In the genomic region with DNA sequence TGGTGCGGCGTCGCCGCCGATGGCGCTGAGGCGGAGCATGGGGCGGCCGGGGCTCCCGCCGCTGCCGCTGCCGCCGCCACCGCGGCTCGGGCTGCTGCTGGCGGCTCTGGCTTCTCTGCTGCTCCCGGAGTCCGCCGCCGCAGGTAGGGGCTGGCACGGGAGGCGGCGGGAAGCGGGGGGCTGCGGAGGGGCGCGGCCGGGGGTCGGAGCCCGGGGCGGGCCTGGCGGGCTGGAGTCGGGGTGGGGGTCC, we compare ENCODE assay signal across 8 cellular contexts. TPM values are rescaled to one million over a fixed set of nuclear protein-coding genes. Genes with fewer than 3 reads are reported as not detected.
A peak's percentile ranks its signal among the peaks of the same experiment; 100 is the strongest.
DNase-seq lines count a peak whose midpoint lies in the region; ATAC-seq and TF ChIP-seq lines count a peak whose summit lies in the region.

No MANE protein-coding gene starts in this region.

- H3K4me1 ChIP-seq in IMR-90 (ENCODE audit: control insufficient read depth, insufficient read depth, low read length) (peaks cover 27% of the 10 kb centered on the region), breast epithelium (peaks cover 6 to 7% of the 10 kb centered on the region in 2 donors), right lobe of liver (peaks cover 0 to 6% (median 0%) of the 10 kb centered on the region in 4 donors), testis (peaks cover 55% of the 10 kb centered on the region)

- H2BK20ac ChIP-seq in IMR-90 (ENCODE audit: low read depth, low read length): no peak overlapping the region

- H3K9ac ChIP-seq in IMR-90 (ENCODE audit: low read depth, low read length): peak overlapping the region; percentile 68; the same call in 1 of the 2 replicates

- DNase-seq in IMR-90: no peak
- DNase-seq in breast epithelium (ENCODE audit: low spot score in 2 of 2): no peak
- DNase-seq in right lobe of liver: no peak
- DNase-seq in testis: no peak
- no peak for DNase-seq in activated CD4-positive, alpha-beta T cell treated with anti-CD3 and anti-CD28 coated beads, Interleukin-2, amount 50 U/mL, for 48 hours
- no peak for DNase-seq in NCI-H2171 treated with DMSO at 0.1 percent for 48 hours (lab: John Stamatoyannopoulos, UW)
- no peak for DNase-seq in NCI-H187 (lab: John Stamatoyannopoulos, UW)

- ATAC-seq in IMR-90 (ENCODE audit: low read depth): no peak
- no peak for ATAC-seq in right lobe of liver
- no peak for ATAC-seq in HG03159 (IDR thresholded peaks at IDR 0.05; ENCODE audit: unreplicated experiment)

- TF ChIP-seq CTCF in IMR-90 (conservative IDR thresholded peaks at IDR 0.05; ENCODE audit: low read depth, low read length) (no peak), breast epithelium (IDR thresholded peaks at IDR 0.05) (no peak), right lobe of liver (IDR thresholded peaks at IDR 0.05) (no peak), testis (IDR thresholded peaks at IDR 0.05) (no peak)

- peaks cover 16% of the 10 kb centered on the region; the same call in 1 of the 2 replicates for H3K9me1 ChIP-seq in IMR-90 (ENCODE audit: insufficient read depth, low read length)

- no peak overlapping the region for H2BK120ac ChIP-seq in IMR-90 (ENCODE audit: low read depth, low read length)

- H4K91ac ChIP-seq in IMR-90 (ENCODE audit: insufficient read depth, low read depth, low read length): no peak overlapping the region

- peak overlapping the region; percentile 10; the same call in 1 of the 2 replicates for H3K27ac ChIP-seq in IMR-90 (ENCODE audit: insufficient read depth, low read length)
- H3K27ac ChIP-seq in breast epithelium: peak overlapping the region; percentile 13 to 52
- no peak overlapping the region for H3K27ac ChIP-seq in right lobe of liver
- H3K27ac ChIP-seq in testis: peak overlapping the region; percentile 89 to 90

- dilution Hi-C loops in IMR-90 (cut with HindIII; ENCODE audit: low sequenced_read_pairs, unreplicated experiment): no loop called here

- H3K4ac ChIP-seq in IMR-90 (ENCODE audit: low read depth, low read length): no peak overlapping the region

- H3K9me3 ChIP-seq in IMR-90 (ENCODE audit: control insufficient read depth, insufficient read depth, low read length) (no peaks in the 10 kb centered on the region), breast epithelium (no peaks in the 10 kb centered on the region), right lobe of liver (no peaks in the 10 kb centered on the region), testis (no peaks in the 10 kb centered on the region)

- no peak overlapping the region for H2AK5ac ChIP-seq in IMR-90 (ENCODE audit: low read depth, low read length)

- H4K5ac ChIP-seq in IMR-90 (ENCODE audit: low read depth, low read length): no peak overlapping the region

- no TSS peak for BruUV-seq in IMR-90 (replicated peaks; lab: Mats Ljungman, UMichigan)

- no peak overlapping the region for H2BK15ac ChIP-seq in IMR-90 (ENCODE audit: low read depth, low read length)

- H3K36me3 ChIP-seq in IMR-90 (ENCODE audit: control insufficient read depth, insufficient read depth, low read length) (no peaks in the 10 kb centered on the region; the same call in 1 of the 2 replicates), breast epithelium (no peaks in the 10 kb centered on the region), right lobe of liver (no peaks in the 10 kb centered on the region), testis (ENCODE audit: low read depth, missing control alignments) (no peaks in the 10 kb centered on the region)

- POLR2A ChIA-PET in IMR-90 (lab: Charles Lee; ENCODE audit: unreplicated experiment): no interaction called here

- H3K14ac ChIP-seq in IMR-90 (replicated peaks; ENCODE audit: low read depth, low read length): no peak overlapping the region

- peak overlapping the region; percentile 62 for H3K4me3 ChIP-seq in IMR-90 (ENCODE audit: insufficient read depth, low read depth, low read length)
- peak overlapping the region; percentile 47 to 97 (median 69) for H3K4me3 ChIP-seq in breast epithelium
- H3K4me3 ChIP-seq in right lobe of liver: peak overlapping the region; percentile 36 to 59 (median 36)
- peak overlapping the region; percentile 78 to 87 for H3K4me3 ChIP-seq in testis

- H3K23ac ChIP-seq in IMR-90 (ENCODE audit: low read depth, low read length): no peak overlapping the region

- peak overlapping the region; percentile 43 for H2BK5ac ChIP-seq in IMR-90 (ENCODE audit: low read depth, low read length, poor library complexity, severe bottlenecking)

- H3K56ac ChIP-seq in IMR-90 (ENCODE audit: extremely low read depth, insufficient read depth, low read length): no peak overlapping the region

- TF ChIP-seq RAD21 in IMR-90 (IDR thresholded peaks at IDR 0.05; ENCODE audit: low read length): no peak

- H4K20me1 ChIP-seq in IMR-90 (ENCODE audit: insufficient read depth, low read length): peaks cover 13% of the 10 kb centered on the region; the same call in 1 of the 2 replicates

- TF ChIP-seq POLR2A in IMR-90 (IDR thresholded peaks at IDR 0.05; ENCODE audit: low read depth, low read length) (no peak), breast epithelium (IDR thresholded peaks at IDR 0.05) (no peak), right lobe of liver (IDR thresholded peaks at IDR 0.05) (no peak), testis (IDR thresholded peaks at IDR 0.05) (no peak)

- H4K8ac ChIP-seq in IMR-90 (ENCODE audit: low read depth in 2 of 2, low read length in 2 of 2): no peak overlapping the region

- CTCF ChIA-PET in IMR-90 (lab: Yijun Ruan, JAX): no interaction called here

- intact Hi-C loops in IMR-90 (cut with micrococcal nuclease): loop anchor here (5.0 to 10.0 kb wide), 3 partner anchors 43 to 186 kb away; no protein-coding TSS in a partner anchor
- intact Hi-C loops in breast epithelium (cut with DNase I; ENCODE audit: low total_unique reads): no loop called here
- intact Hi-C loops in right lobe of liver (cut with DNase I): no loop called here
- intact Hi-C loops in testis (cut with DNase I; ENCODE audit: low total_unique reads): no loop called here

- no peak overlapping the region for H3K18ac ChIP-seq in IMR-90 (ENCODE audit: low read depth, low read length)

- peaks cover 8 to 22% of the 10 kb centered on the region in 2 experiments for H3K79me1 ChIP-seq in IMR-90 (ENCODE audit: low read depth in 1 of 2, low read length in 2 of 2)

- in situ Hi-C loops in IMR-90 (cut with MboI; ENCODE audit: low sequenced_read_pairs): no loop called here

- H3K4me2 ChIP-seq in IMR-90 (ENCODE audit: low read depth, low read length): no peak overlapping the region

- peak overlapping the region; percentile 93 for H2AFZ ChIP-seq in IMR-90 (replicated peaks; ENCODE audit: low read length, poor library complexity)

- H2AK9ac ChIP-seq in IMR-90 (replicated peaks; ENCODE audit: low read depth, low read length, poor library complexity): peak overlapping the region; percentile 97

- H3K27me3 ChIP-seq in IMR-90 (ENCODE audit: control insufficient read depth, insufficient read depth, low read length): no peaks in the 10 kb centered on the region
- no peaks in the 10 kb centered on the region for H3K27me3 ChIP-seq in breast epithelium
- no peaks in the 10 kb centered on the region for H3K27me3 ChIP-seq in right lobe of liver
- no peaks in the 10 kb centered on the region for H3K27me3 ChIP-seq in testis

- WGBS in IMR-90 (ENCODE audit: extremely low coverage in 2 of 2, insufficient read length in 1 of 2), 2 experiments: 9% methylated on average over 6 of the region's 35 CpGs; no CpG with 5 or more reads in 1 of the 2 experiments
- WGBS in right lobe of liver (ENCODE audit: insufficient coverage, low coverage, low lambda C conversion rate, missing lambda C conversion rate): no CpG with 5 or more reads among the region's 35 CpGs
- WGBS in testis, 2 donors: 0% methylated on average over 1 of the region's 35 CpGs; no CpG with 5 or more reads in 1 of the 2 donors

TF ChIP-seq in IMR-90, 13 proteins besides CTCF, POLR2A, EP300 and RAD21 (continues in another document):
- TF ChIP-seq BHLHE40 (IDR thresholded peaks at IDR 0.05; ENCODE audit: low read depth, low read length) (no peak), FOS (IDR thresholded peaks at IDR 0.05; ENCODE audit: low read depth, low read length) (no peak), CEBPB (IDR thresholded peaks at IDR 0.05; ENCODE audit: low read depth, low read length) (no peak), NFE2L2 (IDR thresholded peaks at IDR 0.05; ENCODE audit: low read depth, low read length) (no peak), CHD1 (IDR thresholded peaks at IDR 0.05; ENCODE audit: low read depth, low read length) (no peak)
- TF ChIP-seq, protein P1, sequence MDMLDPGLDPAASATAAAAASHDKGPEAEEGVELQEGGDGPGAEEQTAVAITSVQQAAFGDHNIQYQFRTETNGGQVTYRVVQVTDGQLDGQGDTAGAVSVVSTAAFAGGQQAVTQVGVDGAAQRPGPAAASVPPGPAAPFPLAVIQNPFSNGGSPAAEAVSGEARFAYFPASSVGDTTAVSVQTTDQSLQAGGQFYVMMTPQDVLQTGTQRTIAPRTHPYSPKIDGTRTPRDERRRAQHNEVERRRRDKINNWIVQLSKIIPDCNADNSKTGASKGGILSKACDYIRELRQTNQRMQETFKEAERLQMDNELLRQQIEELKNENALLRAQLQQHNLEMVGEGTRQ (IDR thresholded peaks at IDR 0.05; ENCODE audit: low read depth, low read length): no peak

RNA-seq across cellular contexts. Expression of gene TYRO3, which starts 0.2 kb away (rescaled TPM):
- total RNA-seq in IMR-90 (2012; rRNA removed) (10.6 and 11.5 TPM in 2 replicates), breast epithelium (10 to 100 TPM in 1 of 3 donors, 1 to 10 TPM in 2; 6.9 to 36.8 (median 8.8) TPM), right lobe of liver (1 to 10 TPM; 1.1 to 2.9 (median 1.8) TPM), testis (100 to 1,000 TPM; 107 to 156 TPM)
- polyA plus RNA-seq in IMR-90 (2012; rRNA removed) (15.1 and 18.4 TPM in 2 replicates), testis (ENCODE audit: insufficient read depth, low read depth, low replicate concordance) (99.0 TPM)
- polyA plus RNA-seq in IMR-90 (2012; cell fraction: cytosol; rRNA removed): 3.8 and 10.2 TPM in 2 replicates
- polyA plus RNA-seq in IMR-90 (2012; cell fraction: nucleus; rRNA removed; ENCODE audit: low replicate concordance): 10.8 and 15.1 TPM in 2 replicates

RNA-seq across cellular contexts. Expression of gene RPAP1, which starts 15.1 kb away (rescaled TPM):
- total RNA-seq in IMR-90 (2012; rRNA removed): 9.1 and 9.4 TPM in 2 replicates
- 18.1 and 22.7 TPM in 2 replicates for polyA plus RNA-seq in IMR-90 (2012; rRNA removed)
- polyA plus RNA-seq in IMR-90 (2012; cell fraction: cytosol; rRNA removed): 13.5 and 18.3 TPM in 2 replicates
- polyA plus RNA-seq in IMR-90 (2012; cell fraction: nucleus; rRNA removed; ENCODE audit: low replicate concordance): 32.5 and 57.8 TPM in 2 replicates
- total RNA-seq in breast epithelium: 10 to 100 TPM; 22.7 to 28.2 (median 27.1) TPM
- total RNA-seq in right lobe of liver: 10 to 100 TPM; 13.9 to 20.8 (median 17.9) TPM
- 10 to 100 TPM; 49.4 to 70.9 TPM for total RNA-seq in testis
- 36.3 TPM for polyA plus RNA-seq in testis (ENCODE audit: insufficient read depth, low read depth, low replicate concordance)

RNA-seq across cellular contexts. Expression of gene LTK, which starts 45.5 kb away (rescaled TPM):
- 0.18 and 0.28 TPM in 2 replicates for total RNA-seq in IMR-90 (2012; rRNA removed)
- 0.62 and 0.77 TPM in 2 replicates for polyA plus RNA-seq in IMR-90 (2012; rRNA removed)
- 0.30 and 0.37 TPM in 2 replicates for polyA plus RNA-seq in IMR-90 (2012; cell fraction: cytosol; rRNA removed)
- polyA plus RNA-seq in IMR-90 (2012; cell fraction: nucleus; rRNA removed; ENCODE audit: low replicate concordance): 3.0 and 6.3 TPM in 2 replicates
- total RNA-seq in breast epithelium: under 1 TPM in 2 of 3 donors, not detected in 1; 0.29 to 0.66 TPM
- total RNA-seq in right lobe of liver: 1 to 10 TPM in 4 of 6 experiments, under 1 TPM in 2; 0.56 to 3.3 (median 1.8) TPM
- 1 to 10 TPM; 3.7 to 4.2 TPM for total RNA-seq in testis
- polyA plus RNA-seq in testis (ENCODE audit: insufficient read depth, low read depth, low replicate concordance): 2.9 TPM

Comparison
In these comparisons a context has a peak if more than half of its experiments do, and no peak if none do; other contexts are left out.
1. H3K27ac ChIP-seq: peak in IMR-90 (single experiment), breast epithelium (2 of 2) and testis (2 of 2); none in right lobe of liver (0 of 3).
2. Peak in every context shown above with its lines, with median percentiles within 50 percentile points of each other: H3K4me3 ChIP-seq.